8 cellular contexts compared by ENCODE assay signal in the genomic region with DNA sequence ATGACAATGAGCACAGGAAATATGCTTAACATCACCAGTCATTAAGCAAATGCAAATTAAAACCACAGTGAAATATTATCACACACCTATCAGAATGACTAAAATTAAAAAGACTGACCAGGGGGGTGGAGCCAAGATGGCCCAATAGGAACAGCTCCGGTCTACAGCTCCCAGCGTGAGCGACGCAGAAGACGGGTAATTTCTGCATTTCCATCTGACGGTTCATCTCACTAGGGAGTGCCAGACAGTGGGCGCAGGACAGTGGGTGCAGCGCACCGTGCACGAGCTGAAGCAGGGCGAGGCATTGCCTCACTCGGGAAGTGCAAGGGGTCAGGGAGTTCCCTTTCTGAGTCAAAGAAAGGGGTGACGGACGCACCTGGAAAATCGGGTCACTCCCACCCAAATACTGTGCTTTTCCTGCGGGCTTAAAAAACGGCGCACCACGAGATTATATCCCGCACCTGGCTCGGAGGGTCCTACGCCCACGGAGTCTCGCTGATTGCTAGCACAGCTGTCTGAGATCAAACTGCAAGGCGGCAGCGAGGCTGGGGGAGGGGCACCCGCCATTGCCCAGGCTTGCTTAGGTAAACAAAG. TPM values are rescaled to one million over a fixed set of nuclear protein-coding genes. Genes with fewer than 3 reads are reported as not detected.
DNase-seq lines count a peak whose midpoint lies in the region; ATAC-seq and TF ChIP-seq lines count a peak whose summit lies in the region.
"Not testable (repeated sequence)": the region's sequence is repeated elsewhere in the genome, so short reads cannot be mapped to it uniquely, and the experiment has no call there.

No MANE protein-coding gene starts in this region.

- CTCF ChIA-PET in activated naive CD4-positive, alpha-beta T cell treated with anti-CD3 and anti-CD28 coated beads for 36 hours (lab: Charles Lee): not testable (repeated sequence)

- peak overlapping the region; percentile 61 for H3K4me2 ChIP-seq in OCI-LY3 (ENCODE audit: low read length)

- not testable (repeated sequence) for H3K9me3 Mint-ChIP-seq in T-helper 2 cell treated with Interferon-gamma antibody and Interleukin-4, amounts not matched to agents 5 μg/mL and 100 μg/mL, for 36 hours; activated naive CD4-positive, alpha-beta T cell treated with anti-CD3 and anti-CD28 coated beads for 36 hours; endothelial cell (ENCODE audit: unreplicated experiment); naive B cell

- peak overlapping the region; percentile 76 for H3K4me3 Mint-ChIP-seq in T-helper 2 cell treated with Interferon-gamma antibody and Interleukin-4, amounts not matched to agents 5 μg/mL and 100 μg/mL, for 36 hours
- H3K4me3 Mint-ChIP-seq in activated naive CD4-positive, alpha-beta T cell treated with anti-CD3 and anti-CD28 coated beads for 36 hours: peak overlapping the region; percentile 59
- peak overlapping the region; percentile 86 for H3K4me3 Mint-ChIP-seq in endothelial cell (ENCODE audit: unreplicated experiment)
- H3K4me3 Mint-ChIP-seq in naive B cell: peak overlapping the region in 2 of 8 donors; percentile 32

- not testable (repeated sequence) for H3K4me1 ChIP-seq in OCI-LY3 (ENCODE audit: low read length)

- H3K27me3 ChIP-seq in OCI-LY3 (ENCODE audit: low read depth, low read length): not testable (repeated sequence)

- H3K27me3 Mint-ChIP-seq in T-helper 2 cell treated with Interferon-gamma antibody and Interleukin-4, amounts not matched to agents 5 μg/mL and 100 μg/mL, for 36 hours (ENCODE audit: low read depth); activated naive CD4-positive, alpha-beta T cell treated with anti-CD3 and anti-CD28 coated beads for 36 hours (ENCODE audit: low read depth); endothelial cell (ENCODE audit: unreplicated experiment); naive B cell: not testable (repeated sequence)

- H3K27ac ChIP-seq in OCI-LY3 (ENCODE audit: low read length): not testable (repeated sequence)

- not testable (repeated sequence) for H3K9me3 ChIP-seq in OCI-LY3 (ENCODE audit: insufficient read depth, low read length)

- H3K4me3 ChIP-seq in OCI-LY3 (ENCODE audit: low read length): peak overlapping the region; percentile 70

- H3K4me1 Mint-ChIP-seq in T-helper 2 cell treated with Interferon-gamma antibody and Interleukin-4, amounts not matched to agents 5 μg/mL and 100 μg/mL, for 36 hours (ENCODE audit: low read depth): peaks cover 10% of the 10 kb centered on the region
- not testable (repeated sequence) for H3K4me1 Mint-ChIP-seq in activated naive CD4-positive, alpha-beta T cell treated with anti-CD3 and anti-CD28 coated beads for 36 hours (ENCODE audit: low read depth); endothelial cell (ENCODE audit: unreplicated experiment)
- H3K4me1 Mint-ChIP-seq in naive B cell: peaks cover 0 to 10% (median 5%) of the 10 kb centered on the region in 3 donors

- intact Hi-C loops in activated naive CD4-positive, alpha-beta T cell treated with anti-CD3 and anti-CD28 coated beads for 36 hours (cut with micrococcal nuclease): not testable (repeated sequence)

- not testable (repeated sequence) for H4K20me1 ChIP-seq in OCI-LY3 (ENCODE audit: insufficient read depth, low read length)

- ATAC-seq in GM18517 (IDR thresholded peaks at IDR 0.05; ENCODE audit: unreplicated experiment) (peak; percentile 61), HG03469 (IDR thresholded peaks at IDR 0.05; ENCODE audit: unreplicated experiment) (peak; percentile 65), naive B cell (ENCODE audit: low read depth in 2 of 2) (peak; percentile 45 to 60)

- peak; percentile 8 for DNase-seq in A172 (ENCODE audit: low spot score)
- DNase-seq in T-helper 2 cell treated with Interferon-gamma antibody and Interleukin-4, amounts not matched to agents 5 μg/mL and 100 μg/mL, for 36 hours (ENCODE audit: low spot score): peak; percentile 11
- DNase-seq in activated naive CD4-positive, alpha-beta T cell treated with anti-CD3 and anti-CD28 coated beads for 36 hours; endothelial cell (ENCODE audit: low spot score); naive B cell: not testable (repeated sequence)

- not testable (repeated sequence) for H2AFZ ChIP-seq in OCI-LY3 (ENCODE audit: low read depth, low read length)

- not testable (repeated sequence) for H3K36me3 ChIP-seq in OCI-LY3 (replicated peaks; ENCODE audit: low read depth, low read length)

- not testable (repeated sequence) for TF ChIP-seq CTCF in OCI-LY3 (IDR thresholded peaks at IDR 0.05; ENCODE audit: low read depth, low read length); endothelial cell (IDR thresholded peaks at IDR 0.05; ENCODE audit: unreplicated experiment)

- peak overlapping the region; percentile 85 for H3K27ac Mint-ChIP-seq in T-helper 2 cell treated with Interferon-gamma antibody and Interleukin-4, amounts not matched to agents 5 μg/mL and 100 μg/mL, for 36 hours
- H3K27ac Mint-ChIP-seq in activated naive CD4-positive, alpha-beta T cell treated with anti-CD3 and anti-CD28 coated beads for 36 hours; endothelial cell (ENCODE audit: unreplicated experiment): not testable (repeated sequence)
- peak overlapping the region in 1 of 6 donors; percentile 21 for H3K27ac Mint-ChIP-seq in naive B cell

- H3K79me2 ChIP-seq in OCI-LY3 (ENCODE audit: low read length): not testable (repeated sequence)

- not testable (repeated sequence) for H3K36me3 Mint-ChIP-seq in T-helper 2 cell treated with Interferon-gamma antibody and Interleukin-4, amounts not matched to agents 5 μg/mL and 100 μg/mL, for 36 hours (ENCODE audit: low read depth); activated naive CD4-positive, alpha-beta T cell treated with anti-CD3 and anti-CD28 coated beads for 36 hours (ENCODE audit: low read depth); endothelial cell (ENCODE audit: low read depth, unreplicated experiment); naive B cell

- H3K9ac ChIP-seq in OCI-LY3 (ENCODE audit: low read length): peak overlapping the region; percentile 27; the same call in 1 of the 2 replicates

RNA-seq across cellular contexts. Expression of a gene that starts 29.1 kb away (rescaled TPM):
- total RNA-seq in A172 (2014; rRNA removed; shearing (Covaris generic)): 7.0 and 14.4 TPM in 2 replicates
- 1 to 10 TPM; 9.2 TPM for total RNA-seq in activated naive CD4-positive, alpha-beta T cell treated with anti-CD3 and anti-CD28 coated beads for 36 hours
- 17.4 TPM for total RNA-seq in endothelial cell (ENCODE audit: unreplicated experiment)
- polyA plus RNA-seq in naive B cell (ENCODE audit: low read depth in 6 of 6): 10 to 100 TPM; 11.3 to 19.7 (median 16.6) TPM
